ENCODE assay signal across 23 cellular contexts in genomic region chr1:154829062-154829461, GRCh38. TPM values are rescaled to one million over a fixed set of nuclear protein-coding genes. Genes with fewer than 3 reads are reported as not detected.
DNase-seq lines count a peak whose midpoint lies in the region; ATAC-seq and TF ChIP-seq lines count a peak whose summit lies in the region.
"Had no signal": no experiment of that assay in that cellular context is flagged by ENCODE, and none has a peak within 500 bp of the region (broad histone marks: within the 10 kb centered on the region; RNA-seq: fewer than 3 reads in every experiment).

No MANE protein-coding gene starts in this region.

- H3K9ac ChIP-seq in BLaER1 treated with 17β-estradiol and CSF1 and Interleukin-3, amounts not matched to agents 10 nM and 100 nM = no peak overlapping the region
- H3K9ac ChIP-seq: GM23248 had no signal

- peak overlapping the region in 6 of 11 experiments; percentile 0 to 32 (median 16); a peak in 8 of 22 replicates for H3K4me2 ChIP-seq in BLaER1 treated with 17β-estradiol and CSF1 and Interleukin-3, amounts not matched to agents 10 nM and 100 nM
- H3K4me2 ChIP-seq: A549 had no signal

- no peak for ATAC-seq in Right ventricle myocardium superior (ENCODE audit: poor library complexity)
- ATAC-seq: A549; CD8-positive, alpha-beta T cell; GM12878; HCT116 had no signal

- H3K27me3 ChIP-seq in BLaER1 treated with 17β-estradiol and CSF1 and Interleukin-3, amounts not matched to agents 10 nM and 100 nM = no peaks in the 10 kb centered on the region
- no peaks in the 10 kb centered on the region for H3K27me3 ChIP-seq in thyroid gland
- H3K27me3 ChIP-seq: BE2C had no signal

- no peak overlapping the region for H3K4me3 Mint-ChIP-seq in brain
- H3K4me3 Mint-ChIP-seq: CD4-positive, CD25-positive, alpha-beta regulatory T cell; CD8-positive, alpha-beta T cell had no signal

- no peak for TF ChIP-seq POLR2A in thyroid gland (IDR thresholded peaks at IDR 0.05)

- intact Hi-C loops in thyroid gland (cut with DNase I) = no loop called here
- intact Hi-C loops in Right ventricle myocardium superior (cut with DNase I) = no loop called here

- H3K36me3 ChIP-seq in BLaER1 treated with 17β-estradiol and CSF1 and Interleukin-3, amounts not matched to agents 10 nM and 100 nM = no peaks in the 10 kb centered on the region
- H3K36me3 ChIP-seq in thyroid gland = no peaks in the 10 kb centered on the region
- H3K36me3 ChIP-seq: BE2C had no signal

- H3K27me3 Mint-ChIP-seq in brain = no peaks in the 10 kb centered on the region

- peaks cover 72% of the 10 kb centered on the region for H3K4me1 Mint-ChIP-seq in brain
- H3K4me1 Mint-ChIP-seq: CD4-positive, CD25-positive, alpha-beta regulatory T cell had no signal

- no peak overlapping the region for H3K4me3 ChIP-seq in BLaER1 treated with 17β-estradiol and CSF1 and Interleukin-3, amounts not matched to agents 10 nM and 100 nM
- no peak overlapping the region for H3K4me3 ChIP-seq in thyroid gland (replicated peaks in 1 of 3)
- H3K4me3 ChIP-seq: A549, GM12878, GM23248 had no signal

- no peak overlapping the region for H3K27ac ChIP-seq in BLaER1 treated with 17β-estradiol and CSF1 and Interleukin-3, amounts not matched to agents 10 nM and 100 nM
- H3K27ac ChIP-seq in thyroid gland = no peak overlapping the region
- H3K27ac ChIP-seq: A549, C4-2B, GM23248 had no signal

- peaks cover 0 to 35% (median 23%) of the 10 kb centered on the region in 10 experiments; a peak in 11 of 20 replicates for H3K4me1 ChIP-seq in BLaER1 treated with 17β-estradiol and CSF1 and Interleukin-3, amounts not matched to agents 10 nM and 100 nM
- peaks cover 33 to 41% of the 10 kb centered on the region in 2 donors for H3K4me1 ChIP-seq in thyroid gland
- H3K4me1 ChIP-seq: A549, Caco-2 had no signal

- 58 to 76% methylated on average over 3 to 5 of the region's 5 CpGs for WGBS in thyroid gland, 2 donors

- no peak for TF ChIP-seq CTCF in brain (conservative IDR thresholded peaks at IDR 0.05)
- TF ChIP-seq CTCF in thyroid gland (IDR thresholded peaks at IDR 0.05) = no peak
- TF ChIP-seq CTCF in GM20000 (IDR thresholded peaks at IDR 0.05; ENCODE audit: extremely low read depth, missing control alignments) = no peak

- peak overlapping the region in 3 of 5 experiments; percentile 28 to 69 (median 45) for H3K27ac Mint-ChIP-seq in brain
- H3K27ac Mint-ChIP-seq: CD8-positive, alpha-beta T cell had no signal

- no peaks in the 10 kb centered on the region for H3K9me3 ChIP-seq in BLaER1 treated with 17β-estradiol and CSF1 and Interleukin-3, amounts not matched to agents 10 nM and 100 nM (replicated peaks in 1 of 11)
- H3K9me3 ChIP-seq in thyroid gland = no peaks in the 10 kb centered on the region
- H3K9me3 ChIP-seq: A549, BE2C, Caco-2 had no signal

- H4K20me1 ChIP-seq in BLaER1 treated with 17β-estradiol and CSF1 and Interleukin-3, amounts not matched to agents 10 nM and 100 nM = no peaks in the 10 kb centered on the region

- DNase-seq in thyroid gland (peak; percentile 83 to 85), Right ventricle myocardium superior (no peak), NCI-H2107 treated with DMSO at 0.1 percent for 48 hours (lab: John Stamatoyannopoulos, UW; ENCODE audit: unreplicated experiment) (no peak), GM20000 (ENCODE audit: low spot score) (no peak)
- DNase-seq: 8988T; ACHN; AML-193; BE2C; Caco-2; CD4-positive, CD25-positive, alpha-beta regulatory T cell; CD8-positive, alpha-beta T cell; DMS 273 treated with DMSO at 0.1 percent for 48 hours; DMS79; EL; GDM1; GM23248; H7 had no signal

- H3K36me3 Mint-ChIP-seq in brain = no peaks in the 10 kb centered on the region
- H3K36me3 Mint-ChIP-seq: CD4-positive, CD25-positive, alpha-beta regulatory T cell; CD8-positive, alpha-beta T cell had no signal

- no peaks in the 10 kb centered on the region for H3K9me3 Mint-ChIP-seq in brain
- H3K9me3 Mint-ChIP-seq: CD8-positive, alpha-beta T cell had no signal

RNA-seq across cellular contexts. Expression of gene KCNN3, which starts 41.0 kb away (rescaled TPM):
- 5.1 TPM for polyA plus RNA-seq in brain (ENCODE audit: insufficient read depth, low read depth, low replicate concordance)
- total RNA-seq in thyroid gland (1 to 10 TPM; 3.5 to 5.6 (median 4.4) TPM), Right ventricle myocardium superior (3.4 TPM)
- total RNA-seq: GM23248 had no signal
- polyA plus RNA-seq: CD4-positive, CD25-positive, alpha-beta regulatory T cell; GM23248 had no signal

Comparison
In these comparisons a context has a peak if more than half of its experiments do, and no peak if none do; other contexts are left out.
1. DNase-seq: peak in thyroid gland (2 of 2); none in Right ventricle myocardium superior (single experiment), NCI-H2107 treated with DMSO at 0.1 percent for 48 hours (single experiment) and GM20000 (single experiment).